ENCODE assay signal across 9 cellular contexts in genomic region chr17:28008526-28008925, GRCh38. TPM values are rescaled to one million over a fixed set of nuclear protein-coding genes. Genes with fewer than 3 reads are reported as not detected.
A peak's percentile ranks its signal among the peaks of the same experiment; 100 is the strongest.
DNase-seq lines count a peak whose midpoint lies in the region; ATAC-seq and TF ChIP-seq lines count a peak whose summit lies in the region.
"Had no signal": no experiment of that assay in that cellular context is flagged by ENCODE, and none has a peak within 500 bp of the region (broad histone marks: within the 10 kb centered on the region; RNA-seq: fewer than 3 reads in every experiment).

No MANE protein-coding gene starts in this region.

- intact Hi-C loops in PC-3 (cut with micrococcal nuclease) = no loop called here

- DNase-seq in HAP-1 (ENCODE audit: low spot score in 2 of 2) (peak; percentile 42 to 76), PC-3 (peak; percentile 64), progenitor cell of endocrine pancreas (ENCODE audit: low spot score, unreplicated experiment) (peak; percentile 58), NCI-H1417 (lab: John Stamatoyannopoulos, UW) (no peak)
- no peak for DNase-seq in stimulated activated CD4-positive, alpha-beta T cell treated with anti-CD3 and anti-CD28 coated beads, Interleukin-4, amount 100 ng/mL, for 4 hours
- DNase-seq: naive thymus-derived CD8-positive, alpha-beta T cell had no signal

- in situ Hi-C loops in HAP-1 (cut with MboI; ENCODE audit: low sequenced_read_pairs) = no loop called here

- H3F3A ChIP-seq in PC-3 (ENCODE audit: low read length, unreplicated experiment) = no peaks in the 10 kb centered on the region

- H3K36me3 Mint-ChIP-seq in progenitor cell of endocrine pancreas (ENCODE audit: insufficient read depth) = no peaks in the 10 kb centered on the region
- H3K36me3 Mint-ChIP-seq in stimulated activated memory B cell treated with anti-CD40 and anti-IgM and Interleukin-4, amounts not matched to agents 10 μg/mL and 1 μg/mL and 100 μg/mL, for 72 hours = no peaks in the 10 kb centered on the region
- H3K36me3 Mint-ChIP-seq: naive thymus-derived CD8-positive, alpha-beta T cell had no signal

- ATAC-seq in PC-3 (peak; percentile 48; the same call in 1 of the 2 replicates), esophagus mucosa (peak; percentile 57), GM21717 (IDR thresholded peaks at IDR 0.05; ENCODE audit: unreplicated experiment) (no peak)
- no peak for ATAC-seq in stimulated activated memory B cell treated with anti-CD40 and anti-IgM and Interleukin-4, amounts not matched to agents 10 μg/mL and 1 μg/mL and 100 μg/mL, for 72 hours
- ATAC-seq: naive thymus-derived CD8-positive, alpha-beta T cell had no signal

- H3K79me2 ChIP-seq in PC-3 (ENCODE audit: low read length) = no peaks in the 10 kb centered on the region

- no peak overlapping the region for H2AFZ ChIP-seq in PC-3 (ENCODE audit: low read length)

- H3K4me1 ChIP-seq in HAP-1 = no peaks in the 10 kb centered on the region
- H3K4me1 ChIP-seq in PC-3 (ENCODE audit: insufficient read depth, low read length) = no peaks in the 10 kb centered on the region

- H3K36me3 ChIP-seq in HAP-1 (replicated peaks) (no peaks in the 10 kb centered on the region), PC-3 (ENCODE audit: low read depth, low read length) (no peaks in the 10 kb centered on the region)

- TF ChIP-seq CTCF in PC-3 (conservative IDR thresholded peaks at IDR 0.05; ENCODE audit: low read depth, low read length) = no peak
- no peak for TF ChIP-seq CTCF in progenitor cell of endocrine pancreas (IDR thresholded peaks at IDR 0.05; ENCODE audit: unreplicated experiment)

- no peak overlapping the region for H3K27ac Mint-ChIP-seq in progenitor cell of endocrine pancreas
- H3K27ac Mint-ChIP-seq in stimulated activated memory B cell treated with anti-CD40 and anti-IgM and Interleukin-4, amounts not matched to agents 10 μg/mL and 1 μg/mL and 100 μg/mL, for 72 hours = no peak overlapping the region
- H3K27ac Mint-ChIP-seq: naive thymus-derived CD8-positive, alpha-beta T cell had no signal

- CTCF ChIA-PET in PC-3 (lab: Charles Lee) = no interaction called here

- POLR2A ChIA-PET in PC-3 (lab: Charles Lee; ENCODE audit: unreplicated experiment) = no interaction called here

- H3K9ac ChIP-seq in PC-3 (ENCODE audit: low read length) = no peak overlapping the region

- H3K4me2 ChIP-seq in PC-3 (ENCODE audit: low read length) = no peak overlapping the region

- H3K4me1 Mint-ChIP-seq in progenitor cell of endocrine pancreas (ENCODE audit: low read depth) = no peaks in the 10 kb centered on the region
- no peaks in the 10 kb centered on the region for H3K4me1 Mint-ChIP-seq in stimulated activated memory B cell treated with anti-CD40 and anti-IgM and Interleukin-4, amounts not matched to agents 10 μg/mL and 1 μg/mL and 100 μg/mL, for 72 hours
- H3K4me1 Mint-ChIP-seq: naive thymus-derived CD8-positive, alpha-beta T cell had no signal

- H3K4me3 ChIP-seq in HAP-1 = no peak overlapping the region
- H3K4me3 ChIP-seq in PC-3 (ENCODE audit: low read length) = no peak overlapping the region

- H3K27me3 ChIP-seq in HAP-1 (ENCODE audit: low read depth) = no peaks in the 10 kb centered on the region
- 0 out of 2 replicates have a peak, but pooled peaks cover 5% of the 10 kb centered on the region for H3K27me3 ChIP-seq in PC-3 (ENCODE audit: low read length)

- H3K9me3 ChIP-seq in HAP-1 = no peaks in the 10 kb centered on the region
- no peaks in the 10 kb centered on the region for H3K9me3 ChIP-seq in PC-3 (ENCODE audit: low read length)

- peaks cover 11% of the 10 kb centered on the region for H3K27me3 Mint-ChIP-seq in progenitor cell of endocrine pancreas
- H3K27me3 Mint-ChIP-seq in stimulated activated memory B cell treated with anti-CD40 and anti-IgM and Interleukin-4, amounts not matched to agents 10 μg/mL and 1 μg/mL and 100 μg/mL, for 72 hours = peaks cover 6% of the 10 kb centered on the region

- no TSS peak for BruUV-seq in PC-3 (replicated peaks; lab: Mats Ljungman, UMichigan)

- no peak overlapping the region for H3K4me3 Mint-ChIP-seq in progenitor cell of endocrine pancreas (ENCODE audit: low read depth)
- H3K4me3 Mint-ChIP-seq in stimulated activated memory B cell treated with anti-CD40 and anti-IgM and Interleukin-4, amounts not matched to agents 10 μg/mL and 1 μg/mL and 100 μg/mL, for 72 hours = no peak overlapping the region
- H3K4me3 Mint-ChIP-seq: naive thymus-derived CD8-positive, alpha-beta T cell had no signal

- H4K20me1 ChIP-seq in PC-3 (ENCODE audit: low read length) = no peaks in the 10 kb centered on the region

- no peaks in the 10 kb centered on the region for H3K9me2 ChIP-seq in PC-3 (replicated peaks; ENCODE audit: low read length)

- H3K9me3 Mint-ChIP-seq in progenitor cell of endocrine pancreas (ENCODE audit: low read depth) = no peaks in the 10 kb centered on the region
- H3K9me3 Mint-ChIP-seq in stimulated activated memory B cell treated with anti-CD40 and anti-IgM and Interleukin-4, amounts not matched to agents 10 μg/mL and 1 μg/mL and 100 μg/mL, for 72 hours = no peaks in the 10 kb centered on the region
- H3K9me3 Mint-ChIP-seq: naive thymus-derived CD8-positive, alpha-beta T cell had no signal

- H3K27ac ChIP-seq in PC-3 (ENCODE audit: low read length) = no peak overlapping the region

RNA-seq across cellular contexts. Expression of gene NLK, which starts 34.0 kb away (rescaled TPM):
- total RNA-seq in PC-3 (2014; rRNA removed) (14.9 and 16.3 TPM in 2 replicates), esophagus mucosa (6.7 TPM), progenitor cell of endocrine pancreas (37.8 and 38.9 TPM in 2 replicates)

Comparison
In these comparisons a context has a peak if more than half of its experiments do, and no peak if none do; other contexts are left out.
1. DNase-seq: peak in HAP-1 (2 of 2), PC-3 (single experiment) and progenitor cell of endocrine pancreas (single experiment); none in NCI-H1417 (0 of 3) and stimulated activated CD4-positive, alpha-beta T cell treated with anti-CD3 and anti-CD28 coated beads, Interleukin-4, amount 100 ng/mL, for 4 hours (0 of 2).
2. ATAC-seq: peak in PC-3 (single experiment) and esophagus mucosa (single experiment); none in stimulated activated memory B cell treated with anti-CD40 and anti-IgM and Interleukin-4, amounts not matched to agents 10 μg/mL and 1 μg/mL and 100 μg/mL, for 72 hours (single experiment) and GM21717 (single experiment).